In the genomic region with DNA sequence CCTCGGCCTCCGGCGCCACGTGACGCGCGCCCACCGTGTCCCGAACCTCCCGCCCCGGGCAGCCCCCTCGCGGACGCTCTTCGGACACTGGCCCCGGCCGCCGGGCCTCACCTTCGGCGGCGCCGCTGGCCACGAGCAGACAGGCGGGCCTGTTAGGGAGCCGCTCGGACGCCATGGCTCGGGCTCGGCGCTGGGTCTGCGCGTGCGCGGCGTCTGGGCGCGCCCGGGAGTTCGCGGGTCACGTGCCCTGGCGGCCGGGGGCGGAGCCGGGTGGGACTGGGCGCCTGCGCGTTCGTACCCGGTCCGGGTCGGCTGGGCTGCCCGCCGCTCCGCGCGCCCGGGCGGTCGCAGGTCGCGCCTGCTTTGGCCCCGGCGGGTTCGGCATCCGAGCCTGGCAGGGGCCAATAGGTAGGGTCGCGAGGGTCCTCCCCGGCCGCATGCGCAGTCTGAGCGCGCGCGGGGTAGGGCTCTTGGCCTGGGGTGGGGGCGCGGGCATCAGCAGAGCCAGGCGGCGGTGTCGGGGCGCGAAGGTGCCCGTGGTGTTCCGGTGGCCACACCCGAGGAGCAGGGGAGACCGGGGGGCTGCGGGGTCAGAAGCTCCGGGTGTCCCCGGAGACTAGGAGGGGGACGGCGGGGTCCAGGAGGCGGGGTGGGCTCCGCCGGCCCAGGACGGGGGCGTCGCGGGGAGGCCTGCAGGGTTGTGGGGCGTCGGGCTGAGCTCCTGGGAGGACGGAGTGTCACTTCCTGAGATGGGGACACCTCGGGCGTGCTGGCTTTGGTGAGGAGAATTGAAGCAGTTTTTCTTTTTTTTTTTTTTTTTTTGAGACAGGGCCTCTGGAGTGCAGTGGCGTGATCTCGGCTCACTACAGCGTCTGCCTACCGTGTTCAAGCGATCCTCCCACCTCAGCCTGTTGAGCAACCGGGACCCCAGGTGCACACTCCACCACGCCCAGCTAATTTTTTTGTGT, we compare ENCODE assay signal across 1 cellular context.
A peak's percentile ranks its signal among the peaks of the same experiment; 100 is the strongest.
TF ChIP-seq lines count a peak whose summit lies in the region.

A gene with protein sequence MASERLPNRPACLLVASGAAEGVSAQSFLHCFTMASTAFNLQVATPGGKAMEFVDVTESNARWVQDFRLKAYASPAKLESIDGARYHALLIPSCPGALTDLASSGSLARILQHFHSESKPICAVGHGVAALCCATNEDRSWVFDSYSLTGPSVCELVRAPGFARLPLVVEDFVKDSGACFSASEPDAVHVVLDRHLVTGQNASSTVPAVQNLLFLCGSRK (minus strand): TSS at position 200 of the 968 bp plus-strand sequence. CDS start 25 bp downstream, at position 175.

TF ChIP-seq in K562, 482 proteins besides CTCF, POLR2A, EP300 and RAD21 (continued from another document and continues in another):
- TF ChIP-seq, protein P1, sequence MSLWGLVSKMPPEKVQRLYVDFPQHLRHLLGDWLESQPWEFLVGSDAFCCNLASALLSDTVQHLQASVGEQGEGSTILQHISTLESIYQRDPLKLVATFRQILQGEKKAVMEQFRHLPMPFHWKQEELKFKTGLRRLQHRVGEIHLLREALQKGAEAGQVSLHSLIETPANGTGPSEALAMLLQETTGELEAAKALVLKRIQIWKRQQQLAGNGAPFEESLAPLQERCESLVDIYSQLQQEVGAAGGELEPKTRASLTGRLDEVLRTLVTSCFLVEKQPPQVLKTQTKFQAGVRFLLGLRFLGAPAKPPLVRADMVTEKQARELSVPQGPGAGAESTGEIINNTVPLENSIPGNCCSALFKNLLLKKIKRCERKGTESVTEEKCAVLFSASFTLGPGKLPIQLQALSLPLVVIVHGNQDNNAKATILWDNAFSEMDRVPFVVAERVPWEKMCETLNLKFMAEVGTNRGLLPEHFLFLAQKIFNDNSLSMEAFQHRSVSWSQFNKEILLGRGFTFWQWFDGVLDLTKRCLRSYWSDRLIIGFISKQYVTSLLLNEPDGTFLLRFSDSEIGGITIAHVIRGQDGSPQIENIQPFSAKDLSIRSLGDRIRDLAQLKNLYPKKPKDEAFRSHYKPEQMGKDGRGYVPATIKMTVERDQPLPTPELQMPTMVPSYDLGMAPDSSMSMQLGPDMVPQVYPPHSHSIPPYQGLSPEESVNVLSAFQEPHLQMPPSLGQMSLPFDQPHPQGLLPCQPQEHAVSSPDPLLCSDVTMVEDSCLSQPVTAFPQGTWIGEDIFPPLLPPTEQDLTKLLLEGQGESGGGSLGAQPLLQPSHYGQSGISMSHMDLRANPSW (CRISPR knock-in tag; IDR thresholded peaks at IDR 0.05) = 0 out of 2 replicates have a peak, but pooled peaks have one; percentile 33
- no peak for TF ChIP-seq ZNF408 (CRISPR knock-in tag; IDR thresholded peaks at IDR 0.05; ENCODE audit: low read depth)
- TF ChIP-seq, protein P2, sequence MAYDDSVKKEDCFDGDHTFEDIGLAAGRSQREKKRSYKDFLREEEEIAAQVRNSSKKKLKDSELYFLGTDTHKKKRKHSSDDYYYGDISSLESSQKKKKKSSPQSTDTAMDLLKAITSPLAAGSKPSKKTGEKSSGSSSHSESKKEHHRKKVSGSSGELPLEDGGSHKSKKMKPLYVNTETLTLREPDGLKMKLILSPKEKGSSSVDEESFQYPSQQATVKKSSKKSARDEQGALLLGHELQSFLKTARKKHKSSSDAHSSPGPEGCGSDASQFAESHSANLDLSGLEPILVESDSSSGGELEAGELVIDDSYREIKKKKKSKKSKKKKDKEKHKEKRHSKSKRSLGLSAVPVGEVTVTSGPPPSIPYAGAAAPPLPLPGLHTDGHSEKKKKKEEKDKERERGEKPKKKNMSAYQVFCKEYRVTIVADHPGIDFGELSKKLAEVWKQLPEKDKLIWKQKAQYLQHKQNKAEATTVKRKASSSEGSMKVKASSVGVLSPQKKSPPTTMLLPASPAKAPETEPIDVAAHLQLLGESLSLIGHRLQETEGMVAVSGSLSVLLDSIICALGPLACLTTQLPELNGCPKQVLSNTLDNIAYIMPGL (CRISPR knock-in tag; IDR thresholded peaks at IDR 0.05) = peak; percentile 1; the same call in 1 of the 2 replicates
- TF ChIP-seq, protein P3, sequence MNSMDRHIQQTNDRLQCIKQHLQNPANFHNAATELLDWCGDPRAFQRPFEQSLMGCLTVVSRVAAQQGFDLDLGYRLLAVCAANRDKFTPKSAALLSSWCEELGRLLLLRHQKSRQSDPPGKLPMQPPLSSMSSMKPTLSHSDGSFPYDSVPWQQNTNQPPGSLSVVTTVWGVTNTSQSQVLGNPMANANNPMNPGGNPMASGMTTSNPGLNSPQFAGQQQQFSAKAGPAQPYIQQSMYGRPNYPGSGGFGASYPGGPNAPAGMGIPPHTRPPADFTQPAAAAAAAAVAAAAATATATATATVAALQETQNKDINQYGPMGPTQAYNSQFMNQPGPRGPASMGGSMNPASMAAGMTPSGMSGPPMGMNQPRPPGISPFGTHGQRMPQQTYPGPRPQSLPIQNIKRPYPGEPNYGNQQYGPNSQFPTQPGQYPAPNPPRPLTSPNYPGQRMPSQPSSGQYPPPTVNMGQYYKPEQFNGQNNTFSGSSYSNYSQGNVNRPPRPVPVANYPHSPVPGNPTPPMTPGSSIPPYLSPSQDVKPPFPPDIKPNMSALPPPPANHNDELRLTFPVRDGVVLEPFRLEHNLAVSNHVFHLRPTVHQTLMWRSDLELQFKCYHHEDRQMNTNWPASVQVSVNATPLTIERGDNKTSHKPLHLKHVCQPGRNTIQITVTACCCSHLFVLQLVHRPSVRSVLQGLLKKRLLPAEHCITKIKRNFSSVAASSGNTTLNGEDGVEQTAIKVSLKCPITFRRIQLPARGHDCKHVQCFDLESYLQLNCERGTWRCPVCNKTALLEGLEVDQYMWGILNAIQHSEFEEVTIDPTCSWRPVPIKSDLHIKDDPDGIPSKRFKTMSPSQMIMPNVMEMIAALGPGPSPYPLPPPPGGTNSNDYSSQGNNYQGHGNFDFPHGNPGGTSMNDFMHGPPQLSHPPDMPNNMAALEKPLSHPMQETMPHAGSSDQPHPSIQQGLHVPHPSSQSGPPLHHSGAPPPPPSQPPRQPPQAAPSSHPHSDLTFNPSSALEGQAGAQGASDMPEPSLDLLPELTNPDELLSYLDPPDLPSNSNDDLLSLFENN (IDR thresholded peaks at IDR 0.05; ENCODE audit: low read depth in 2 of 2, low read length in 2 of 2) = 0 out of 4 replicates have a peak, but pooled peaks of 1 of the 2 experiments have one; percentile 21
- TF ChIP-seq, protein P4, sequence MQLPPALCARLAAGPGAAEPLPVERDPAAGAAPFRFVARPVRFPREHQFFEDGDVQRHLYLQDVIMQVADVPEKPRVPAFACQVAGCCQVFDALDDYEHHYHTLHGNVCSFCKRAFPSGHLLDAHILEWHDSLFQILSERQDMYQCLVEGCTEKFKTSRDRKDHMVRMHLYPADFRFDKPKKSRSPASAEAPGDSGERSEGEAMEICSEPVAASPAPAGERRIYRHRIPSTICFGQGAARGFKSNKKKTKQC (CRISPR knock-in tag; IDR thresholded peaks at IDR 0.05) = no peak; the same call in 1 of the 2 replicates
- peak; percentile 7 for TF ChIP-seq FIP1L1 (IDR thresholded peaks at IDR 0.05; ENCODE audit: low read depth, low read length, poor library complexity, severe bottlenecking)
- TF ChIP-seq SMARCE1 (IDR thresholded peaks at IDR 0.05) = no peak
- TF ChIP-seq, protein P5, sequence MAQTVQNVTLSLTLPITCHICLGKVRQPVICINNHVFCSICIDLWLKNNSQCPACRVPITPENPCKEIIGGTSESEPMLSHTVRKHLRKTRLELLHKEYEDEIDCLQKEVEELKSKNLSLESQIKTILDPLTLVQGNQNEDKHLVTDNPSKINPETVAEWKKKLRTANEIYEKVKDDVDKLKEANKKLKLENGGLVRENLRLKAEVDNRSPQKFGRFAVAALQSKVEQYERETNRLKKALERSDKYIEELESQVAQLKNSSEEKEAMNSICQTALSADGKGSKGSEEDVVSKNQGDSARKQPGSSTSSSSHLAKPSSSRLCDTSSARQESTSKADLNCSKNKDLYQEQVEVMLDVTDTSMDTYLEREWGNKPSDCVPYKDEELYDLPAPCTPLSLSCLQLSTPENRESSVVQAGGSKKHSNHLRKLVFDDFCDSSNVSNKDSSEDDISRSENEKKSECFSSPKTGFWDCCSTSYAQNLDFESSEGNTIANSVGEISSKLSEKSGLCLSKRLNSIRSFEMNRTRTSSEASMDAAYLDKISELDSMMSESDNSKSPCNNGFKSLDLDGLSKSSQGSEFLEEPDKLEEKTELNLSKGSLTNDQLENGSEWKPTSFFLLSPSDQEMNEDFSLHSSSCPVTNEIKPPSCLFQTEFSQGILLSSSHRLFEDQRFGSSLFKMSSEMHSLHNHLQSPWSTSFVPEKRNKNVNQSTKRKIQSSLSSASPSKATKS (CRISPR knock-in tag; IDR thresholded peaks at IDR 0.05) = no peak
- TF ChIP-seq, protein P6, sequence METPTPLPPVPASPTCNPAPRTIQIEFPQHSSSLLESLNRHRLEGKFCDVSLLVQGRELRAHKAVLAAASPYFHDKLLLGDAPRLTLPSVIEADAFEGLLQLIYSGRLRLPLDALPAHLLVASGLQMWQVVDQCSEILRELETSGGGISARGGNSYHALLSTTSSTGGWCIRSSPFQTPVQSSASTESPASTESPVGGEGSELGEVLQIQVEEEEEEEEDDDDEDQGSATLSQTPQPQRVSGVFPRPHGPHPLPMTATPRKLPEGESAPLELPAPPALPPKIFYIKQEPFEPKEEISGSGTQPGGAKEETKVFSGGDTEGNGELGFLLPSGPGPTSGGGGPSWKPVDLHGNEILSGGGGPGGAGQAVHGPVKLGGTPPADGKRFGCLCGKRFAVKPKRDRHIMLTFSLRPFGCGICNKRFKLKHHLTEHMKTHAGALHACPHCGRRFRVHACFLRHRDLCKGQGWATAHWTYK (CRISPR knock-in tag; IDR thresholded peaks at IDR 0.05) = no peak
- TF ChIP-seq ZNF41 (CRISPR knock-in tag; conservative IDR thresholded peaks at IDR 0.05) = no peak
- TF ChIP-seq PTTG1 (tag; IDR thresholded peaks at IDR 0.05; ENCODE audit: low read depth) = no peak
- TF ChIP-seq, protein P7, sequence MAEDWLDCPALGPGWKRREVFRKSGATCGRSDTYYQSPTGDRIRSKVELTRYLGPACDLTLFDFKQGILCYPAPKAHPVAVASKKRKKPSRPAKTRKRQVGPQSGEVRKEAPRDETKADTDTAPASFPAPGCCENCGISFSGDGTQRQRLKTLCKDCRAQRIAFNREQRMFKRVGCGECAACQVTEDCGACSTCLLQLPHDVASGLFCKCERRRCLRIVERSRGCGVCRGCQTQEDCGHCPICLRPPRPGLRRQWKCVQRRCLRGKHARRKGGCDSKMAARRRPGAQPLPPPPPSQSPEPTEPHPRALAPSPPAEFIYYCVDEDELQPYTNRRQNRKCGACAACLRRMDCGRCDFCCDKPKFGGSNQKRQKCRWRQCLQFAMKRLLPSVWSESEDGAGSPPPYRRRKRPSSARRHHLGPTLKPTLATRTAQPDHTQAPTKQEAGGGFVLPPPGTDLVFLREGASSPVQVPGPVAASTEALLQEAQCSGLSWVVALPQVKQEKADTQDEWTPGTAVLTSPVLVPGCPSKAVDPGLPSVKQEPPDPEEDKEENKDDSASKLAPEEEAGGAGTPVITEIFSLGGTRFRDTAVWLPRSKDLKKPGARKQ (CRISPR knock-in tag; IDR thresholded peaks at IDR 0.05) = no peak
- no peak for TF ChIP-seq BRCA1 (IDR thresholded peaks at IDR 0.05)
- TF ChIP-seq BRCA1 (CRISPR knock-in tag; IDR thresholded peaks at IDR 0.05) = no peak
- TF ChIP-seq FOXK1 (CRISPR knock-in tag; IDR thresholded peaks at IDR 0.05; ENCODE audit: borderline replicate concordance) = no peak
- no peak for TF ChIP-seq BCOR (IDR thresholded peaks at IDR 0.05)
- no peak for TF ChIP-seq DMBX1 (CRISPR knock-in tag; IDR thresholded peaks at IDR 0.05; ENCODE audit: borderline replicate concordance)
- no peak for TF ChIP-seq ZNF316 (IDR thresholded peaks at IDR 0.05)
- TF ChIP-seq, protein P8, sequence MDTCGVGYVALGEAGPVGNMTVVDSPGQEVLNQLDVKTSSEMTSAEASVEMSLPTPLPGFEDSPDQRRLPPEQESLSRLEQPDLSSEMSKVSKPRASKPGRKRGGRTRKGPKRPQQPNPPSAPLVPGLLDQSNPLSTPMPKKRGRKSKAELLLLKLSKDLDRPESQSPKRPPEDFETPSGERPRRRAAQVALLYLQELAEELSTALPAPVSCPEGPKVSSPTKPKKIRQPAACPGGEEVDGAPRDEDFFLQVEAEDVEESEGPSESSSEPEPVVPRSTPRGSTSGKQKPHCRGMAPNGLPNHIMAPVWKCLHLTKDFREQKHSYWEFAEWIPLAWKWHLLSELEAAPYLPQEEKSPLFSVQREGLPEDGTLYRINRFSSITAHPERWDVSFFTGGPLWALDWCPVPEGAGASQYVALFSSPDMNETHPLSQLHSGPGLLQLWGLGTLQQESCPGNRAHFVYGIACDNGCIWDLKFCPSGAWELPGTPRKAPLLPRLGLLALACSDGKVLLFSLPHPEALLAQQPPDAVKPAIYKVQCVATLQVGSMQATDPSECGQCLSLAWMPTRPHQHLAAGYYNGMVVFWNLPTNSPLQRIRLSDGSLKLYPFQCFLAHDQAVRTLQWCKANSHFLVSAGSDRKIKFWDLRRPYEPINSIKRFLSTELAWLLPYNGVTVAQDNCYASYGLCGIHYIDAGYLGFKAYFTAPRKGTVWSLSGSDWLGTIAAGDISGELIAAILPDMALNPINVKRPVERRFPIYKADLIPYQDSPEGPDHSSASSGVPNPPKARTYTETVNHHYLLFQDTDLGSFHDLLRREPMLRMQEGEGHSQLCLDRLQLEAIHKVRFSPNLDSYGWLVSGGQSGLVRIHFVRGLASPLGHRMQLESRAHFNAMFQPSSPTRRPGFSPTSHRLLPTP (IDR thresholded peaks at IDR 0.05; ENCODE audit: borderline replicate concordance, extremely low read depth, insufficient read length) = no peak
- no peak for TF ChIP-seq NEUROD1 (IDR thresholded peaks at IDR 0.05; ENCODE audit: borderline replicate concordance, low read depth, low read length, partially characterized antibody)
- TF ChIP-seq KDM2B (CRISPR knock-in tag; IDR thresholded peaks at IDR 0.05) = no peak
- TF ChIP-seq TCF7L2 (IDR thresholded peaks at IDR 0.05; ENCODE audit: low read depth, low read length) = no peak
- TF ChIP-seq, protein P9, sequence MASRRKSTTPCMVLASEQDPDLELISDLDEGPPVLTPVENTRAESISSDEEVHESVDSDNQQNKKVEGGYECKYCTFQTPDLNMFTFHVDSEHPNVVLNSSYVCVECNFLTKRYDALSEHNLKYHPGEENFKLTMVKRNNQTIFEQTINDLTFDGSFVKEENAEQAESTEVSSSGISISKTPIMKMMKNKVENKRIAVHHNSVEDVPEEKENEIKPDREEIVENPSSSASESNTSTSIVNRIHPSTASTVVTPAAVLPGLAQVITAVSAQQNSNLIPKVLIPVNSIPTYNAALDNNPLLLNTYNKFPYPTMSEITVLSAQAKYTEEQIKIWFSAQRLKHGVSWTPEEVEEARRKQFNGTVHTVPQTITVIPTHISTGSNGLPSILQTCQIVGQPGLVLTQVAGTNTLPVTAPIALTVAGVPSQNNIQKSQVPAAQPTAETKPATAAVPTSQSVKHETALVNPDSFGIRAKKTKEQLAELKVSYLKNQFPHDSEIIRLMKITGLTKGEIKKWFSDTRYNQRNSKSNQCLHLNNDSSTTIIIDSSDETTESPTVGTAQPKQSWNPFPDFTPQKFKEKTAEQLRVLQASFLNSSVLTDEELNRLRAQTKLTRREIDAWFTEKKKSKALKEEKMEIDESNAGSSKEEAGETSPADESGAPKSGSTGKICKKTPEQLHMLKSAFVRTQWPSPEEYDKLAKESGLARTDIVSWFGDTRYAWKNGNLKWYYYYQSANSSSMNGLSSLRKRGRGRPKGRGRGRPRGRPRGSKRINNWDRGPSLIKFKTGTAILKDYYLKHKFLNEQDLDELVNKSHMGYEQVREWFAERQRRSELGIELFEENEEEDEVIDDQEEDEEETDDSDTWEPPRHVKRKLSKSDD (conservative IDR thresholded peaks at IDR 0.05; ENCODE audit: low read length) = no peak
